ENCODE assay signal across 21 cellular contexts in the genomic region with DNA sequence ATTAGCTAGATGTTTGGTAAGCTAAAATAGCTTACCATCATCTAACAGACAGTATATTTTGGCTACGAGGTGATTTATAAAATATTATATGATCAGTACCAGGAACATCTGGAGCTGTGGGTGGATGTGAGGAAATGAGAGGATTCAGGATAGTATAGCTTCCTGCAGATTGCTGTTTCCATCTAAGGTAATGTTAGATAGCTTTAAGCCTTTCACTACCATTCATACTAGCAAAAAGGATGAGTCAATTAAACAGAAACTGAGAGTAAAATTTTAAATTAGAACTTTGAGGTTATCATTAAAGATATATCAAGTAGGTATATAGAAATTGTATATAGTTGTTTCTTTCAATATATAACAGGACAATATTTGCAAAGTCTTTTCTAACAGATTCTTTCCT. TPM values are rescaled to one million over a fixed set of nuclear protein-coding genes. Genes with fewer than 3 reads are reported as not detected.
A peak's percentile ranks its signal among the peaks of the same experiment; 100 is the strongest.
DNase-seq lines count a peak whose midpoint lies in the region; ATAC-seq and TF ChIP-seq lines count a peak whose summit lies in the region.
"Had no signal": no experiment of that assay in that cellular context is flagged by ENCODE, and none has a peak within 500 bp of the region (broad histone marks: within the 10 kb centered on the region; RNA-seq: fewer than 3 reads in every experiment).

No MANE protein-coding gene starts in this region.

- CTCF ChIA-PET in activated CD8-positive, alpha-beta T cell treated with anti-CD3 and anti-CD28 coated beads for 36 hours (lab: Charles Lee), result interaction anchor here (0.8 kb wide), 1 partner anchor 47 kb away, joined by 3 read pairs; no protein-coding TSS in a partner anchor
- CTCF ChIA-PET in activated CD8-positive, alpha-beta T cell treated with anti-CD3 and anti-CD28 coated beads, Interleukin-2, amount 10 ng/mL, durations not matched to agents 7 days and 5 days (lab: Charles Lee), result no interaction called here

- no peak overlapping the region for H3K27ac ChIP-seq in dorsolateral prefrontal cortex
- H3K27ac ChIP-seq in left ventricle myocardium inferior (replicated peaks), result no peak overlapping the region

- H3K4me3 Mint-ChIP-seq in activated CD8-positive, alpha-beta T cell treated with anti-CD3 and anti-CD28 coated beads for 36 hours, result no peak overlapping the region
- no peak overlapping the region for H3K4me3 Mint-ChIP-seq in activated CD8-positive, alpha-beta T cell treated with anti-CD3 and anti-CD28 coated beads, Interleukin-2, amount 10 ng/mL, durations not matched to agents 7 days and 5 days
- no peak overlapping the region for H3K4me3 Mint-ChIP-seq in activated T-helper 17 cell treated with anti-CD3 and anti-CD28 coated beads, Interleukin-2, amount 50 U/mL, for 72 hours
- H3K4me3 Mint-ChIP-seq: CD8-positive, alpha-beta T cell had no signal

- peaks cover 33% of the 10 kb centered on the region for H3K4me1 Mint-ChIP-seq in activated CD8-positive, alpha-beta T cell treated with anti-CD3 and anti-CD28 coated beads for 36 hours (ENCODE audit: low read depth)
- H3K4me1 Mint-ChIP-seq in activated CD8-positive, alpha-beta T cell treated with anti-CD3 and anti-CD28 coated beads, Interleukin-2, amount 10 ng/mL, durations not matched to agents 7 days and 5 days (ENCODE audit: low read depth), result no peaks in the 10 kb centered on the region
- peaks cover 9% of the 10 kb centered on the region for H3K4me1 Mint-ChIP-seq in activated T-helper 17 cell treated with anti-CD3 and anti-CD28 coated beads, Interleukin-2, amount 50 U/mL, for 72 hours

- intact Hi-C loops in activated CD8-positive, alpha-beta T cell treated with anti-CD3 and anti-CD28 coated beads for 36 hours (cut with micrococcal nuclease), result no loop called here
- intact Hi-C loops in dorsolateral prefrontal cortex (cut with DNase I), result no loop called here
- intact Hi-C loops in left ventricle myocardium inferior (cut with micrococcal nuclease), result no loop called here

- no peak overlapping the region for H3K27ac Mint-ChIP-seq in activated CD8-positive, alpha-beta T cell treated with anti-CD3 and anti-CD28 coated beads for 36 hours
- no peak overlapping the region for H3K27ac Mint-ChIP-seq in activated CD8-positive, alpha-beta T cell treated with anti-CD3 and anti-CD28 coated beads, Interleukin-2, amount 10 ng/mL, durations not matched to agents 7 days and 5 days
- no peak overlapping the region for H3K27ac Mint-ChIP-seq in activated T-helper 17 cell treated with anti-CD3 and anti-CD28 coated beads, Interleukin-2, amount 50 U/mL, for 72 hours
- H3K27ac Mint-ChIP-seq: CD8-positive, alpha-beta T cell had no signal

- DNase-seq in activated CD8-positive, alpha-beta T cell treated with anti-CD3 and anti-CD28 coated beads for 36 hours, result no peak
- DNase-seq in activated CD8-positive, alpha-beta T cell treated with anti-CD3 and anti-CD28 coated beads, Interleukin-2, amount 10 ng/mL, durations not matched to agents 7 days and 5 days, result no peak
- DNase-seq in stimulated activated CD8-positive, alpha-beta memory T cell treated with anti-CD3 and anti-CD28 coated beads, Interleukin-4, amount 100 ng/mL, for 48 hours, result no peak
- DNase-seq in dorsolateral prefrontal cortex, result no peak
- no peak for DNase-seq in left ventricle myocardium inferior
- DNase-seq: AML-193; C1 segment of cervical spinal cord; Calu3; CD8-positive, alpha-beta T cell; DMS153; Kasumi-1; NCI-H1417; NCI-H1694 treated with DMSO at 0.1 percent for 48 hours; NCI-H2081 treated with DMSO at 0.1 percent for 48 hours; NCI-H2171 treated with DMSO at 0.1 percent for 48 hours; NCI-H524 treated with DMSO at 0.1 percent for 48 hours; PC-3; Right ventricle myocardium superior had no signal

- POLR2A ChIA-PET in activated CD8-positive, alpha-beta T cell treated with anti-CD3 and anti-CD28 coated beads for 36 hours (lab: Charles Lee), result no interaction called here
- POLR2A ChIA-PET in activated CD8-positive, alpha-beta T cell treated with anti-CD3 and anti-CD28 coated beads, Interleukin-2, amount 10 ng/mL, durations not matched to agents 7 days and 5 days (lab: Charles Lee), result no interaction called here

- no peak for TF ChIP-seq CTCF in activated CD8-positive, alpha-beta T cell treated with anti-CD3 and anti-CD28 coated beads for 36 hours (IDR thresholded peaks at IDR 0.05)
- TF ChIP-seq CTCF in dorsolateral prefrontal cortex (IDR thresholded peaks at IDR 0.05 in 54 of 56, conservative IDR thresholded peaks at IDR 0.05 in 2 of 56; ENCODE audit: low read depth in 1 of 56, partially characterized antibody in 56 of 56) (no peak), left ventricle myocardium inferior (IDR thresholded peaks at IDR 0.05; ENCODE audit: borderline replicate concordance) (no peak)

- H3K36me3 ChIP-seq in left ventricle myocardium inferior, result no peaks in the 10 kb centered on the region

- peak; percentile 56 for ATAC-seq in activated CD8-positive, alpha-beta T cell treated with anti-CD3 and anti-CD28 coated beads for 36 hours
- ATAC-seq in activated CD8-positive, alpha-beta T cell treated with anti-CD3 and anti-CD28 coated beads, Interleukin-2, amount 10 ng/mL, durations not matched to agents 7 days and 5 days, result no peak
- ATAC-seq in GM18858 (IDR thresholded peaks at IDR 0.05; ENCODE audit: unreplicated experiment), result peak; percentile 33
- peak; percentile 36 for ATAC-seq in HG02870 (IDR thresholded peaks at IDR 0.05; ENCODE audit: unreplicated experiment)
- peak; percentile 46 for ATAC-seq in activated T-helper 17 cell treated with anti-CD3 and anti-CD28 coated beads, Interleukin-2, amount 50 U/mL, for 72 hours (replicated peaks)
- ATAC-seq: CD8-positive, alpha-beta T cell; PC-3 had no signal

- H3K36me3 Mint-ChIP-seq in activated CD8-positive, alpha-beta T cell treated with anti-CD3 and anti-CD28 coated beads for 36 hours (ENCODE audit: low read depth), result peaks cover 3% of the 10 kb centered on the region
- H3K36me3 Mint-ChIP-seq in activated CD8-positive, alpha-beta T cell treated with anti-CD3 and anti-CD28 coated beads, Interleukin-2, amount 10 ng/mL, durations not matched to agents 7 days and 5 days (ENCODE audit: low read depth), result peaks cover 2% of the 10 kb centered on the region
- H3K36me3 Mint-ChIP-seq in activated T-helper 17 cell treated with anti-CD3 and anti-CD28 coated beads, Interleukin-2, amount 50 U/mL, for 72 hours (ENCODE audit: low read depth), result no peaks in the 10 kb centered on the region

- H3K27me3 Mint-ChIP-seq in activated CD8-positive, alpha-beta T cell treated with anti-CD3 and anti-CD28 coated beads for 36 hours, result no peaks in the 10 kb centered on the region
- H3K27me3 Mint-ChIP-seq in activated CD8-positive, alpha-beta T cell treated with anti-CD3 and anti-CD28 coated beads, Interleukin-2, amount 10 ng/mL, durations not matched to agents 7 days and 5 days (ENCODE audit: low read depth), result no peaks in the 10 kb centered on the region
- no peaks in the 10 kb centered on the region for H3K27me3 Mint-ChIP-seq in activated T-helper 17 cell treated with anti-CD3 and anti-CD28 coated beads, Interleukin-2, amount 50 U/mL, for 72 hours

- H3K27me3 ChIP-seq in dorsolateral prefrontal cortex, result no peaks in the 10 kb centered on the region
- H3K27me3 ChIP-seq in left ventricle myocardium inferior (ENCODE audit: low read depth), result no peaks in the 10 kb centered on the region

- H3K4me3 ChIP-seq in dorsolateral prefrontal cortex, result no peak overlapping the region
- H3K4me3 ChIP-seq in left ventricle myocardium inferior, result no peak overlapping the region

- no peaks in the 10 kb centered on the region for H3K9me3 ChIP-seq in left ventricle myocardium inferior (replicated peaks)

- no peaks in the 10 kb centered on the region for H3K9me3 Mint-ChIP-seq in activated CD8-positive, alpha-beta T cell treated with anti-CD3 and anti-CD28 coated beads for 36 hours
- no peaks in the 10 kb centered on the region for H3K9me3 Mint-ChIP-seq in activated CD8-positive, alpha-beta T cell treated with anti-CD3 and anti-CD28 coated beads, Interleukin-2, amount 10 ng/mL, durations not matched to agents 7 days and 5 days (ENCODE audit: insufficient read depth)
- H3K9me3 Mint-ChIP-seq in activated T-helper 17 cell treated with anti-CD3 and anti-CD28 coated beads, Interleukin-2, amount 50 U/mL, for 72 hours, result no peaks in the 10 kb centered on the region
- H3K9me3 Mint-ChIP-seq: CD8-positive, alpha-beta T cell had no signal

- peaks cover 42% of the 10 kb centered on the region for H3K4me1 ChIP-seq in left ventricle myocardium inferior

RNA-seq across cellular contexts. Expression of a gene that starts 8.0 kb away (rescaled TPM):
- 1 to 10 TPM; 5.1 to 5.3 TPM for total RNA-seq in activated CD8-positive, alpha-beta T cell treated with anti-CD3 and anti-CD28 coated beads for 36 hours
- total RNA-seq in activated CD8-positive, alpha-beta T cell treated with anti-CD3 and anti-CD28 coated beads, Interleukin-2, amount 10 ng/mL, durations not matched to agents 7 days and 5 days, result 1 to 10 TPM; 8.1 TPM
- total RNA-seq in activated T-helper 17 cell treated with anti-CD3 and anti-CD28 coated beads, Interleukin-2, amount 50 U/mL, for 72 hours, result 10 to 100 TPM in 1 of 2 donors, 1 to 10 TPM in 1; 5.7 to 17.7 TPM
- total RNA-seq in dorsolateral prefrontal cortex (100 to 1,000 TPM in 41 of 120 experiments, 10 to 100 TPM in 79; 52.0 to 199 (median 89.0) TPM), left ventricle myocardium inferior (62.0 TPM)
